10 cellular contexts compared by ENCODE assay signal in the genomic region with DNA sequence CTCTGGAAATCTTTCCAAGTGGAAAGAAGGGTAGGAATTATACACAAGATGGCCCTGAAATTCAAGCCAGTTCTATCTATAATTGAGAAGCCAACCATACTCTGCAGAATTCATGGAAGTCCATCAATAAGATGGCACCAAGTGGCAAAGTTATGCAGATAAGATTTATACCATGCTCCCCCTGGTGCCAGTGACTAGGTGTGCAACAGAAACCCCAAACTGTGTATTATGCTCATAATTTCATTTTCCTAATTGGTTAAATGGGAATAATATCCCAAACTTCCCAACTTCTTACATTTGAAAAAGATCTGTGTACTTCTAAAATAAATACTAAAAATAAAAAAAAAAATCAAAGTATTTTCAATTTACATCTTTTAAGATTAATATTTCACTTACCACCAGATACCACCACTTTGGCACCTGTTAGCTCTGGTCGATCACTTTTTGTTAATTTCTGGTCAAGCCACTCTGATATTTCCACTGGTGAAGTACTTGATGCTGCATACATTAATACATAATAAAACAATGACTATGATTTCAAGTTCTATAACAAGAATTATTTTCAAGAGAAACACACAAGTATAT. TPM values are rescaled to one million over a fixed set of nuclear protein-coding genes. Genes with fewer than 3 reads are reported as not detected.
DNase-seq lines count a peak whose midpoint lies in the region; ATAC-seq, FAIRE-seq and TF ChIP-seq lines count a peak whose summit lies in the region.
"Had no signal": no experiment of that assay in that cellular context is flagged by ENCODE, and none has a peak within 500 bp of the region (broad histone marks: within the 10 kb centered on the region; RNA-seq: fewer than 3 reads in every experiment).

No MANE protein-coding gene starts in this region.

- peak overlapping the region in 2 of 9 donors; percentile 93 to 94 for H3K27ac Mint-ChIP-seq in naive thymus-derived CD4-positive, alpha-beta T cell

- DNase-seq in DMS53 (lab: John Stamatoyannopoulos, UW) (peak; percentile 22), DMS53 treated with DMSO at 0.1 percent for 48 hours (lab: John Stamatoyannopoulos, UW; ENCODE audit: unreplicated experiment) (no peak), K562 (ENCODE audit: extremely low read depth in 1 of 4, low spot score in 3 of 4) (peak in 2 of 4 experiments; percentile 20 to 21), H7 (no peak), NCI-H748 treated with DMSO at 0.1 percent for 48 hours (lab: John Stamatoyannopoulos, UW) (no peak)
- peak in 2 of 9 donors; percentile 2 to 9 for DNase-seq in naive thymus-derived CD4-positive, alpha-beta T cell
- DNase-seq: cerebellar nuclear complex had no signal

- TF ChIP-seq RAD21 in K562 (CRISPR knock-in tag; conservative IDR thresholded peaks at IDR 0.05 in 1 of 2, IDR thresholded peaks at IDR 0.05 in 1 of 2): no peak

- no peaks in the 10 kb centered on the region for H3K9me3 ChIP-seq in K562 (replicated peaks; ENCODE audit: control insufficient read depth, insufficient read depth, low read depth, low read length)
- H3K9me3 ChIP-seq in naive thymus-derived CD4-positive, alpha-beta T cell (ENCODE audit: control insufficient read depth in 2 of 3, low read length in 3 of 3): no peaks in the 10 kb centered on the region

- H3K27me3 ChIP-seq in KMS-11 (ENCODE audit: insufficient read depth, low read depth) (no peaks in the 10 kb centered on the region), K562 (ENCODE audit: control insufficient read depth in 2 of 2, insufficient read depth in 2 of 2, low read length in 2 of 2) (no peaks in the 10 kb centered on the region), H7 (ENCODE audit: control insufficient read depth, insufficient read depth, low read length) (no peaks in the 10 kb centered on the region)
- H3K27me3 ChIP-seq in naive thymus-derived CD4-positive, alpha-beta T cell (ENCODE audit: control insufficient read depth in 2 of 2, insufficient read depth in 2 of 2, low read length in 2 of 2): no peaks in the 10 kb centered on the region
- H3K27me3 ChIP-seq: SJCRH30 had no signal

- no peak for FAIRE-seq in K562 (lab: Jason Lieb, UNC)

- ATAC-seq in K562 (no peak), GM21619 (IDR thresholded peaks at IDR 0.05; ENCODE audit: unreplicated experiment) (no peak)
- ATAC-seq in naive thymus-derived CD4-positive, alpha-beta T cell: no peak

- POLR2A ChIA-PET in K562 (lab: Yijun Ruan, JAX): interaction anchor here (1.0 kb wide), 2 partner anchors 11 to 39 kb away, joined by 3 read pairs; no protein-coding TSS in a partner anchor
- POLR2A ChIA-PET in naive thymus-derived CD4-positive, alpha-beta T cell (lab: Charles Lee): no interaction called here

- peak; percentile 54 for TF ChIP-seq CTCF in KMS-11 (conservative IDR thresholded peaks at IDR 0.05; ENCODE audit: low read depth, low read length)
- TF ChIP-seq CTCF in K562 (IDR thresholded peaks at IDR 0.05 in 2 of 3, conservative IDR thresholded peaks at IDR 0.05 in 1 of 3; ENCODE audit: insufficient read depth in 2 of 3, low read depth in 1 of 3, low read length in 3 of 3): peak in 2 of 3 experiments; percentile 35; a peak in 3 of 6 replicates

- H3K79me2 ChIP-seq in KMS-11 (ENCODE audit: insufficient read depth, low read depth) (no peaks in the 10 kb centered on the region), K562 (ENCODE audit: control insufficient read depth, insufficient read depth, low read length) (0 out of 3 replicates have a peak, but pooled peaks cover 7% of the 10 kb centered on the region)

- no TSS peak for BruUV-seq in K562 (replicated peaks; lab: Mats Ljungman, UMichigan)

- no peak overlapping the region for H3K4me2 ChIP-seq in KMS-11
- H3K4me2 ChIP-seq in K562 (ENCODE audit: insufficient read depth, low read length): no peak overlapping the region

- TF ChIP-seq POLR2A in K562 (conservative IDR thresholded peaks at IDR 0.05): no peak

- in situ Hi-C loops in K562 (cut with MboI): no loop called here

- H3K36me3 Mint-ChIP-seq in naive thymus-derived CD4-positive, alpha-beta T cell: peaks cover 4 to 27% (median 19%) of the 10 kb centered on the region in 5 donors

- no peak overlapping the region for H3K4me3 ChIP-seq in KMS-11 (IDR thresholded peaks at IDR 0.05; ENCODE audit: insufficient read depth, low read depth, low read length)
- H3K4me3 ChIP-seq in K562: no peak overlapping the region
- H3K4me3 ChIP-seq in naive thymus-derived CD4-positive, alpha-beta T cell (ENCODE audit: low read length): no peak overlapping the region
- H3K4me3 ChIP-seq in H7 (ENCODE audit: insufficient read depth, low read depth, low read length): no peak overlapping the region
- H3K4me3 ChIP-seq: SJCRH30 had no signal

- H3K4me1 ChIP-seq in KMS-11 (ENCODE audit: low read depth, poor library complexity, severe bottlenecking): no peaks in the 10 kb centered on the region
- peaks cover 0 to 7% of the 10 kb centered on the region in 2 experiments; a peak in 2 of 5 replicates for H3K4me1 ChIP-seq in K562 (replicated peaks in 1 of 2; ENCODE audit: control insufficient read depth in 2 of 2, insufficient read depth in 2 of 2, low read length in 2 of 2)
- H3K4me1 ChIP-seq in naive thymus-derived CD4-positive, alpha-beta T cell (ENCODE audit: control insufficient read depth in 2 of 2, insufficient read depth in 2 of 2, low read length in 2 of 2): peaks cover 11 to 27% of the 10 kb centered on the region in 2 donors
- H3K4me1 ChIP-seq: SJCRH30 had no signal

- H3K9me1 ChIP-seq in K562 (ENCODE audit: control insufficient read depth, insufficient read depth, low read length): no peaks in the 10 kb centered on the region

- 94% methylated on average over 1 of the region's 1 CpG for WGBS in K562 (ENCODE audit: insufficient coverage, low coverage, missing lambda C conversion rate)

- H3K9ac ChIP-seq in KMS-11 (no peak overlapping the region), K562 (ENCODE audit: insufficient read depth in 1 of 2, low read depth in 2 of 2, low read length in 2 of 2) (no peak overlapping the region)

- H3K27ac ChIP-seq in KMS-11 (no peak overlapping the region), K562 (ENCODE audit: extremely low read depth, low read depth, low read length) (no peak overlapping the region)
- peak overlapping the region; percentile 69 for H3K27ac ChIP-seq in naive thymus-derived CD4-positive, alpha-beta T cell (ENCODE audit: low read depth, low read length)
- H3K27ac ChIP-seq: SJCRH30 had no signal

- intact Hi-C loops in K562 (cut with micrococcal nuclease): no loop called here
- intact Hi-C loops in naive thymus-derived CD4-positive, alpha-beta T cell (cut with micrococcal nuclease): loop anchor here in 1 of 2 donors (5.0 kb wide), 1 partner anchor 48 kb away; no protein-coding TSS in a partner anchor

- TF ChIP-seq EP300 in K562 (IDR thresholded peaks at IDR 0.05; ENCODE audit: low read length): no peak

- H3K4me3 Mint-ChIP-seq in naive thymus-derived CD4-positive, alpha-beta T cell: peak overlapping the region in 2 of 10 donors; percentile 69 to 82

- H3K9me3 Mint-ChIP-seq in naive thymus-derived CD4-positive, alpha-beta T cell: no peaks in the 10 kb centered on the region

- CTCF ChIA-PET in K562 (lab: Yijun Ruan, JAX; ENCODE audit: low intra/inter-chr PET ratio): no interaction called here
- CTCF ChIA-PET in naive thymus-derived CD4-positive, alpha-beta T cell (lab: Charles Lee): interaction anchor here (0.8 kb wide), 1 partner anchor 9 kb away, joined by 3 read pairs; no protein-coding TSS in a partner anchor

- peaks cover 9% of the 10 kb centered on the region; the same call in 1 of the 2 replicates for H3K36me3 ChIP-seq in KMS-11 (ENCODE audit: insufficient read depth)
- peaks cover 86% of the 10 kb centered on the region for H3K36me3 ChIP-seq in K562 (ENCODE audit: control insufficient read depth, insufficient read depth, low read length)
- H3K36me3 ChIP-seq in naive thymus-derived CD4-positive, alpha-beta T cell (ENCODE audit: control insufficient read depth in 2 of 3, insufficient read depth in 3 of 3, low read length in 3 of 3): peaks cover 0 to 9% (median 0%) of the 10 kb centered on the region in 3 experiments
- no peaks in the 10 kb centered on the region; the same call in none of the 2 replicates for H3K36me3 ChIP-seq in H7 (replicated peaks; ENCODE audit: control insufficient read depth, insufficient read depth, low read length)

- no peaks in the 10 kb centered on the region for H3K27me3 Mint-ChIP-seq in naive thymus-derived CD4-positive, alpha-beta T cell

- no peaks in the 10 kb centered on the region for H4K20me1 ChIP-seq in KMS-11 (ENCODE audit: insufficient read depth)
- 0 out of 2 replicates have a peak, but pooled peaks cover 3% of the 10 kb centered on the region for H4K20me1 ChIP-seq in K562 (replicated peaks; ENCODE audit: control insufficient read depth, insufficient read depth, low read length)

- H3K4me1 Mint-ChIP-seq in naive thymus-derived CD4-positive, alpha-beta T cell: peaks cover 13 to 42% (median 31%) of the 10 kb centered on the region in 7 donors

- no peak overlapping the region for H2AFZ ChIP-seq in KMS-11 (ENCODE audit: low read depth)
- H2AFZ ChIP-seq in K562 (ENCODE audit: low read depth, low read length): no peak overlapping the region

RNA-seq across cellular contexts. Expression of gene ETFA, which starts 25.9 kb away (rescaled TPM):
- 146 and 261 TPM in 2 replicates for total RNA-seq in K562 (2011; cell fraction: chromatin; rRNA removed; ENCODE audit: low replicate concordance)
- total RNA-seq in K562 (2011; cell fraction: nucleolus; rRNA removed): 96.2 and 100 TPM in 2 replicates
- 157 and 209 TPM in 2 replicates for total RNA-seq in K562 (2011; cell fraction: nucleoplasm; rRNA removed)
- total RNA-seq in K562 (2014; rRNA removed): 161 and 191 TPM in 2 replicates
- total RNA-seq in K562 (2014; rRNA removed; fragmentation: Illumina TruSeq; extraction: Trizol): 312 and 341 TPM in 2 replicates
- total RNA-seq in K562 (2015; rRNA removed; fragmentation: Illumina TruSeq; extraction: Trizol): 210 and 240 TPM in 2 replicates
- total RNA-seq in K562 (2021): 258 and 263 TPM in 2 replicates
- polyA plus RNA-seq in K562 (2011; rRNA removed): 394 and 543 TPM in 2 replicates
- 152 and 278 TPM in 2 replicates for polyA plus RNA-seq in K562 (2011; cell fraction: cytosol; rRNA removed)
- polyA plus RNA-seq in K562 (2011; cell fraction: nucleus; rRNA removed): 72.1 and 126 TPM in 2 replicates
- polyA plus RNA-seq in K562 (2012): 193 and 269 TPM in 2 replicates
- polyA plus RNA-seq in K562 (2014; fragmentation: Illumina TruSeq; extraction: Trizol): 232 and 238 TPM in 2 replicates
- 100 to 1,000 TPM; 130 to 134 TPM for polyA plus RNA-seq in K562 (2014; fragmentation: Nextera tagmentation; extraction: Ambion mirVana)
- 200 and 253 TPM in 2 replicates for polyA plus RNA-seq in K562 (2014; rRNA removed)
- polyA minus RNA-seq in K562 (2011; rRNA and poly(A)+ RNA removed): 348 and 381 TPM in 2 replicates
- 108 and 109 TPM in 2 replicates for polyA minus RNA-seq in K562 (2011; cell fraction: cytosol; rRNA and poly(A)+ RNA removed)
- polyA minus RNA-seq in K562 (2011; cell fraction: nucleus; rRNA and poly(A)+ RNA removed): 49.1 and 73.3 TPM in 2 replicates
- total RNA-seq in naive thymus-derived CD4-positive, alpha-beta T cell: 100 to 1,000 TPM in 1 of 5 experiments, 10 to 100 TPM in 4; 38.3 to 102 (median 47.8) TPM
- 100 to 1,000 TPM in 1 of 2 donors, 10 to 100 TPM in 1; 99.1 to 109 TPM for polyA plus RNA-seq in naive thymus-derived CD4-positive, alpha-beta T cell
- total RNA-seq in H7 (2014; rRNA removed; shearing (Covaris generic)): 124 and 147 TPM in 2 replicates

RNA-seq across cellular contexts. Expression of gene ISL2, which starts 51.2 kb away (rescaled TPM):
- total RNA-seq in K562 (2011; cell fraction: chromatin; rRNA removed; ENCODE audit: low replicate concordance): 15.2 and 35.8 TPM in 2 replicates
- 27.8 and 28.4 TPM in 2 replicates for total RNA-seq in K562 (2011; cell fraction: nucleolus; rRNA removed)
- total RNA-seq in K562 (2011; cell fraction: nucleoplasm; rRNA removed): 14.1 and 16.9 TPM in 2 replicates
- total RNA-seq in K562 (2014; rRNA removed) (15.7 and 16.7 TPM in 2 replicates), K562 (2014; rRNA removed; fragmentation: Illumina TruSeq; extraction: Trizol) (2.9 and 3.4 TPM in 2 replicates), K562 (2015; rRNA removed; fragmentation: Illumina TruSeq; extraction: Trizol) (4.7 and 4.8 TPM in 2 replicates), K562 (2021) (17.6 and 23.7 TPM in 2 replicates)
- polyA plus RNA-seq in K562 (2011; rRNA removed) (4.0 and 5.7 TPM in 2 replicates), K562 (2014; fragmentation: Illumina TruSeq; extraction: Trizol) (4.0 and 9.0 TPM in 2 replicates), K562 (2014; fragmentation: Nextera tagmentation; extraction: Ambion mirVana) (under 1 TPM; 0.15 to 0.35 TPM), K562 (2014; rRNA removed) (16.7 and 17.0 TPM in 2 replicates)
- 11.2 and 13.3 TPM in 2 replicates for polyA plus RNA-seq in K562 (2011; cell fraction: cytosol; rRNA removed)
- polyA plus RNA-seq in K562 (2011; cell fraction: nucleus; rRNA removed): 44.7 and 63.1 TPM in 2 replicates
- polyA plus RNA-seq in K562 (2012): 7.7 and 17.9 TPM in 2 replicates
- polyA minus RNA-seq in K562 (2011; rRNA and poly(A)+ RNA removed): 3.1 and 3.9 TPM in 2 replicates
- polyA minus RNA-seq in K562 (2011; cell fraction: cytosol; rRNA and poly(A)+ RNA removed): 4.4 and 9.8 TPM in 2 replicates
- 16.2 and 19.0 TPM in 2 replicates for polyA minus RNA-seq in K562 (2011; cell fraction: nucleus; rRNA and poly(A)+ RNA removed)
- total RNA-seq in naive thymus-derived CD4-positive, alpha-beta T cell: under 1 TPM in 3 of 5 experiments, not detected in 2; 0.21 to 0.51 (median 0.27) TPM
- not detected for polyA plus RNA-seq in naive thymus-derived CD4-positive, alpha-beta T cell
- 0.33 TPM in 1 of 2 replicates, not detected in the other for total RNA-seq in H7 (2014; rRNA removed; shearing (Covaris generic))
